In the genomic region with DNA sequence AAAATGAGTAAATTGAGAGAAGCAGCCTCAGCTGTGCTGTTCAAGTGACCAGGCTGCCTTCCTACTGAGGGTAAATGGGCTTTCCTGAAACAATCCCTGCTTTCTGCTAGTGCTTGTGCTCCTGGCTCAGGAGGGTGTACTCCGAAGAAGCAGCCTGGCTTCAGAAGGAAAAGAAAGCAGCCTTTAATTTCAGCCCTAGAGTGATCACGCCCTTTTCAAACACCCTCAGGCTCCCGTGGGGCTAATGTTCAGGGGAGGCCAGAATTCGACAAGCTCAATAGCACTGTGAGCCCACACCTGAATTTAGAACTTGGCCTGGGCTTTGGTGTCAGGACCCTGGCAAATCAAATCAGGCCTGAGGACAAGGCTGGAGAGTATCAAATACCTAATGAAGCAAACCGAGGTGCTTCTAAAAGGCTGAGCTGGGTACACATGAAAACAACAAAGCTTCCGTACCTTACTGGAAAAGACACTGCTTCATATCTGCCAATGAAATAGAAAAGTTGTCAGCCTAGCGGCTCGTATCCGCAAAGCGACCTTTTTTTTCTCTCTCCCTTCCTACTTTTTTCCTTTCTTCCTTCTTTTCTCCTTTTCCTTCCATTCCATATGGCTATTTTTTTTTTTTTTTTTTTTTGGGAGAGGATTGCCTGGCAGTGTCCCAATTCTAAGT, we compare ENCODE assay signal across 10 cellular contexts.
DNase-seq lines count a peak whose midpoint lies in the region; ATAC-seq and TF ChIP-seq lines count a peak whose summit lies in the region.
"Had no signal": no experiment of that assay in that cellular context is flagged by ENCODE, and none has a peak within 500 bp of the region (broad histone marks: within the 10 kb centered on the region; RNA-seq: fewer than 3 reads in every experiment).

No MANE protein-coding gene starts in this region.

- H3K4me1 Mint-ChIP-seq in stimulated activated effector memory CD8-positive, alpha-beta T cell treated with anti-CD3 and anti-CD28 coated beads, Interleukin-12 subunit alpha, Interleukin-12 subunit beta, amount 100 ng/mL, for 72 hours, result no peaks in the 10 kb centered on the region
- H3K4me1 Mint-ChIP-seq: activated naive CD4-positive, alpha-beta T cell treated with anti-CD3 and anti-CD28 coated beads, Interleukin-2, amount 10 ng/mL, durations not matched to agents 7 days and 5 days; T-cell had no signal

- no peak overlapping the region for H3K4me3 Mint-ChIP-seq in stimulated activated effector memory CD8-positive, alpha-beta T cell treated with anti-CD3 and anti-CD28 coated beads, Interleukin-12 subunit alpha, Interleukin-12 subunit beta, amount 100 ng/mL, for 72 hours
- H3K4me3 Mint-ChIP-seq: activated naive CD4-positive, alpha-beta T cell treated with anti-CD3 and anti-CD28 coated beads, Interleukin-2, amount 10 ng/mL, durations not matched to agents 7 days and 5 days; T-cell had no signal

- no peak overlapping the region for H3K27ac Mint-ChIP-seq in stimulated activated effector memory CD8-positive, alpha-beta T cell treated with anti-CD3 and anti-CD28 coated beads, Interleukin-12 subunit alpha, Interleukin-12 subunit beta, amount 100 ng/mL, for 72 hours
- H3K27ac Mint-ChIP-seq: activated naive CD4-positive, alpha-beta T cell treated with anti-CD3 and anti-CD28 coated beads, Interleukin-2, amount 10 ng/mL, durations not matched to agents 7 days and 5 days; T-cell had no signal

- peaks cover 10 to 57% (median 40%) of the 10 kb centered on the region in 9 donors for H3K4me1 ChIP-seq in heart right ventricle

- peak; percentile 6 to 67 (median 44) for ATAC-seq in heart right ventricle
- no peak for ATAC-seq in stimulated activated effector memory CD8-positive, alpha-beta T cell treated with anti-CD3 and anti-CD28 coated beads, Interleukin-12 subunit alpha, Interleukin-12 subunit beta, amount 100 ng/mL, for 72 hours
- ATAC-seq: T-cell had no signal

- H3K9me3 ChIP-seq in heart right ventricle, result no peaks in the 10 kb centered on the region

- 43 to 52% methylated on average over 10 of the region's 10 CpGs for WGBS in heart right ventricle, 2 donors

- DNase-seq in ELF-1 (ENCODE audit: low read depth, low spot score), result peak; percentile 60
- DNase-seq in heart right ventricle, result peak; percentile 14 to 25
- peak; percentile 7 for DNase-seq in renal cortical epithelial cell (ENCODE audit: low read depth)
- no peak for DNase-seq in HuH-7 (ENCODE audit: low spot score)
- DNase-seq in activated effector memory CD4-positive, alpha-beta T cell treated with Interleukin-2 at 50 U/mL for 16 hours, result no peak
- DNase-seq in stimulated activated effector memory CD8-positive, alpha-beta T cell treated with anti-CD3 and anti-CD28 coated beads, Interleukin-12 subunit alpha, Interleukin-12 subunit beta, amount 100 ng/mL, for 72 hours (ENCODE audit: low spot score in 2 of 2), result no peak
- DNase-seq in DMS114 treated with DMSO at 0.1 percent for 48 hours (lab: John Stamatoyannopoulos, UW; ENCODE audit: unreplicated experiment), result no peak
- DNase-seq: activated naive CD4-positive, alpha-beta T cell treated with anti-CD3 and anti-CD28 coated beads, Interleukin-2, amount 10 ng/mL, durations not matched to agents 7 days and 5 days; T-cell had no signal

- no peaks in the 10 kb centered on the region for H3K36me3 Mint-ChIP-seq in stimulated activated effector memory CD8-positive, alpha-beta T cell treated with anti-CD3 and anti-CD28 coated beads, Interleukin-12 subunit alpha, Interleukin-12 subunit beta, amount 100 ng/mL, for 72 hours
- H3K36me3 Mint-ChIP-seq: activated naive CD4-positive, alpha-beta T cell treated with anti-CD3 and anti-CD28 coated beads, Interleukin-2, amount 10 ng/mL, durations not matched to agents 7 days and 5 days; T-cell had no signal

- peaks cover 10% of the 10 kb centered on the region for H3K9me3 Mint-ChIP-seq in stimulated activated effector memory CD8-positive, alpha-beta T cell treated with anti-CD3 and anti-CD28 coated beads, Interleukin-12 subunit alpha, Interleukin-12 subunit beta, amount 100 ng/mL, for 72 hours
- H3K9me3 Mint-ChIP-seq: activated naive CD4-positive, alpha-beta T cell treated with anti-CD3 and anti-CD28 coated beads, Interleukin-2, amount 10 ng/mL, durations not matched to agents 7 days and 5 days; T-cell had no signal

- peaks cover 0 to 3% (median 0%) of the 10 kb centered on the region in 9 donors for H3K36me3 ChIP-seq in heart right ventricle

- H3K4me3 ChIP-seq in heart right ventricle, result peak overlapping the region in 2 of 10 donors; percentile 1 to 9

- H3K27ac ChIP-seq in VCaP (peak overlapping the region; percentile 81), heart right ventricle (peak overlapping the region; percentile 77 to 92 (median 83))

- intact Hi-C loops in heart right ventricle (cut with DNase I), result loop anchor here in 2 of 10 donors (5.0 to 10.0 kb wide), 2 partner anchors 154 to 316 kb away; no protein-coding TSS in a partner anchor

- H3K27me3 ChIP-seq in heart right ventricle, result no peaks in the 10 kb centered on the region

- TF ChIP-seq CTCF in VCaP (conservative IDR thresholded peaks at IDR 0.05) (no peak), heart right ventricle (IDR thresholded peaks at IDR 0.05) (no peak)

Comparison
In these comparisons a context has a peak if more than half of its experiments do, and no peak if none do; other contexts are left out.
1. DNase-seq: peak in ELF-1 (single experiment), heart right ventricle (2 of 2) and renal cortical epithelial cell (single experiment); none in HuH-7 (single experiment), activated effector memory CD4-positive, alpha-beta T cell treated with Interleukin-2 at 50 U/mL for 16 hours (single experiment), stimulated activated effector memory CD8-positive, alpha-beta T cell treated with anti-CD3 and anti-CD28 coated beads, Interleukin-12 subunit alpha, Interleukin-12 subunit beta, amount 100 ng/mL, for 72 hours (0 of 2) and DMS114 treated with DMSO at 0.1 percent for 48 hours (single experiment).